Comparison of ENCODE assay signal across 14 cellular contexts in genomic region chr17:82545071-82545462, GRCh38. TPM values are rescaled to one million over a fixed set of nuclear protein-coding genes. Genes with fewer than 3 reads are reported as not detected.
DNase-seq lines count a peak whose midpoint lies in the region; ATAC-seq and TF ChIP-seq lines count a peak whose summit lies in the region.
"Had no signal": no experiment of that assay in that cellular context is flagged by ENCODE, and none has a peak within 500 bp of the region (broad histone marks: within the 10 kb centered on the region; RNA-seq: fewer than 3 reads in every experiment).

No MANE protein-coding gene starts in this region.

- H3K27me3 Mint-ChIP-seq in mesothelial cell of epicardium (ENCODE audit: low read depth) = no peaks in the 10 kb centered on the region
- H3K27me3 Mint-ChIP-seq: activated CD4-positive, alpha-beta T cell treated with anti-CD3 and anti-CD28 coated beads, Interleukin-2, amount 10 ng/mL, durations not matched to agents 24 days and 14 days; activated T-helper 17 cell treated with anti-CD3 and anti-CD28 coated beads, Interleukin-2, amount 50 U/mL, for 72 hours had no signal

- peaks cover 4% of the 10 kb centered on the region for H3K9me3 Mint-ChIP-seq in mesothelial cell of epicardium
- H3K9me3 Mint-ChIP-seq: activated CD4-positive, alpha-beta T cell treated with anti-CD3 and anti-CD28 coated beads, Interleukin-2, amount 10 ng/mL, durations not matched to agents 24 days and 14 days; activated T-helper 17 cell treated with anti-CD3 and anti-CD28 coated beads, Interleukin-2, amount 50 U/mL, for 72 hours had no signal

- no peak for TF ChIP-seq POLR2A in esophagus squamous epithelium (IDR thresholded peaks at IDR 0.05)
- TF ChIP-seq POLR2A in upper lobe of left lung (IDR thresholded peaks at IDR 0.05) = no peak

- H3K27me3 ChIP-seq in SJCRH30 (no peaks in the 10 kb centered on the region), esophagus squamous epithelium (no peaks in the 10 kb centered on the region), thoracic aorta (replicated peaks; ENCODE audit: insufficient read depth) (no peaks in the 10 kb centered on the region), upper lobe of left lung (no peaks in the 10 kb centered on the region)
- H3K27me3 ChIP-seq: BE2C had no signal

- DNase-seq in SJCRH30 (peak; percentile 73 to 75), esophagus squamous epithelium (lab: John Stamatoyannopoulos, UW) (no peak), mesothelial cell of epicardium (ENCODE audit: low spot score in 2 of 2, unreplicated experiment in 2 of 2) (peak in 1 of 2 experiments; percentile 30), thoracic aorta (ENCODE audit: low spot score) (no peak), NCI-H2171 (lab: John Stamatoyannopoulos, UW) (no peak), upper lobe of left lung (no peak), COLO668 (lab: John Stamatoyannopoulos, UW; ENCODE audit: unreplicated experiment) (no peak)
- no peak for DNase-seq in activated CD4-positive, alpha-beta T cell treated with anti-CD3 and anti-CD28 coated beads, Interleukin-2, amount 50 U/mL, for 4 hours
- DNase-seq: activated CD4-positive, alpha-beta T cell treated with anti-CD3 and anti-CD28 coated beads, Interleukin-2, amount 10 ng/mL, durations not matched to agents 24 days and 14 days; NCI-H1048; NCI-H510A treated with DMSO at 0.1 percent for 48 hours; occipital lobe had no signal

- H3K27ac ChIP-seq in SJCRH30 (peak overlapping the region; percentile 1; the same call in 1 of the 2 replicates), esophagus squamous epithelium (peak overlapping the region in 3 of 4 donors; percentile 9 to 67 (median 64)), thoracic aorta (peak overlapping the region; percentile 69 to 79), upper lobe of left lung (peak overlapping the region in 1 of 4 donors; percentile 63)

- peak overlapping the region; percentile 97 for H3K27ac Mint-ChIP-seq in mesothelial cell of epicardium
- H3K27ac Mint-ChIP-seq: activated CD4-positive, alpha-beta T cell treated with anti-CD3 and anti-CD28 coated beads, Interleukin-2, amount 10 ng/mL, durations not matched to agents 24 days and 14 days; activated T-helper 17 cell treated with anti-CD3 and anti-CD28 coated beads, Interleukin-2, amount 50 U/mL, for 72 hours had no signal

- H3K4me1 ChIP-seq in SJCRH30 (peaks cover 28% of the 10 kb centered on the region), esophagus squamous epithelium (peaks cover 22 to 78% (median 27%) of the 10 kb centered on the region in 3 donors), thoracic aorta (ENCODE audit: control insufficient read depth in 1 of 2, low read depth in 2 of 2) (peaks cover 11 to 32% of the 10 kb centered on the region in 2 donors), upper lobe of left lung (peaks cover 27 to 67% (median 36%) of the 10 kb centered on the region in 4 donors)

- H3K9me3 ChIP-seq in SJCRH30 (replicated peaks) (no peaks in the 10 kb centered on the region), esophagus squamous epithelium (no peaks in the 10 kb centered on the region), thoracic aorta (no peaks in the 10 kb centered on the region), upper lobe of left lung (no peaks in the 10 kb centered on the region)
- H3K9me3 ChIP-seq: BE2C had no signal

- no peak for TF ChIP-seq CTCF in esophagus squamous epithelium (IDR thresholded peaks at IDR 0.05)
- no peak for TF ChIP-seq CTCF in mesothelial cell of epicardium (IDR thresholded peaks at IDR 0.05; ENCODE audit: unreplicated experiment)
- TF ChIP-seq CTCF in thoracic aorta (IDR thresholded peaks at IDR 0.05) = no peak
- TF ChIP-seq CTCF in upper lobe of left lung (IDR thresholded peaks at IDR 0.05) = no peak

- no peak for ATAC-seq in thoracic aorta (ENCODE audit: insufficient number of reproducible peaks, low FRiP score, low read depth)
- no peak for ATAC-seq in upper lobe of left lung (ENCODE audit: low FRiP score in 2 of 2)
- ATAC-seq: activated T-helper 17 cell treated with anti-CD3 and anti-CD28 coated beads, Interleukin-2, amount 50 U/mL, for 72 hours had no signal

- H3K4me3 ChIP-seq in SJCRH30 = peak overlapping the region; percentile 9; the same call in 1 of the 2 replicates
- H3K4me3 ChIP-seq in esophagus squamous epithelium = peak overlapping the region in 3 of 4 donors; percentile 3 to 20 (median 9)
- peak overlapping the region; percentile 62 for H3K4me3 ChIP-seq in thoracic aorta
- H3K4me3 ChIP-seq in upper lobe of left lung = no peak overlapping the region

- intact Hi-C loops in esophagus squamous epithelium (cut with DNase I) = no loop called here

- peak overlapping the region; percentile 31 for H3K4me3 Mint-ChIP-seq in mesothelial cell of epicardium
- H3K4me3 Mint-ChIP-seq: activated CD4-positive, alpha-beta T cell treated with anti-CD3 and anti-CD28 coated beads, Interleukin-2, amount 10 ng/mL, durations not matched to agents 24 days and 14 days; activated T-helper 17 cell treated with anti-CD3 and anti-CD28 coated beads, Interleukin-2, amount 50 U/mL, for 72 hours had no signal

- H3K36me3 Mint-ChIP-seq in mesothelial cell of epicardium = peaks cover 8% of the 10 kb centered on the region

- WGBS in esophagus squamous epithelium, 2 donors = 74 to 75% methylated on average over 8 of the region's 8 CpGs
- WGBS in upper lobe of left lung, 2 donors = 65 to 68% methylated on average over 8 of the region's 8 CpGs

- H3K4me1 Mint-ChIP-seq in mesothelial cell of epicardium = peaks cover 33% of the 10 kb centered on the region

- H3K36me3 ChIP-seq in SJCRH30 (peaks cover 2% of the 10 kb centered on the region; the same call in 1 of the 2 replicates), esophagus squamous epithelium (no peaks in the 10 kb centered on the region), thoracic aorta (no peaks in the 10 kb centered on the region), upper lobe of left lung (no peaks in the 10 kb centered on the region)

- TF ChIP-seq EP300 in upper lobe of left lung (IDR thresholded peaks at IDR 0.05) = no peak

RNA-seq across cellular contexts. Expression of gene FOXK2, which starts 25.5 kb away (rescaled TPM):
- total RNA-seq in SJCRH30 (2014; rRNA removed; shearing (Covaris generic)) = 87.6 and 95.0 TPM in 2 replicates
- total RNA-seq in esophagus squamous epithelium (10 to 100 TPM; 26.3 to 38.2 (median 34.5) TPM), mesothelial cell of epicardium (88.3 to 92.0 TPM (median 91.7 TPM) in 3 replicates), thoracic aorta (10 to 100 TPM; 34.8 to 85.1 TPM), upper lobe of left lung (10 to 100 TPM; 50.8 to 92.7 (median 58.9) TPM)

Comparison
In these comparisons a context has a peak if more than half of its experiments do, and no peak if none do; other contexts are left out.
1. DNase-seq: peak in SJCRH30 (2 of 2); none in esophagus squamous epithelium (single experiment), thoracic aorta (single experiment), NCI-H2171 (single experiment), upper lobe of left lung (0 of 2), COLO668 (single experiment) and activated CD4-positive, alpha-beta T cell treated with anti-CD3 and anti-CD28 coated beads, Interleukin-2, amount 50 U/mL, for 4 hours (0 of 2).
2. H3K4me3 ChIP-seq: peak in SJCRH30 (single experiment), esophagus squamous epithelium (3 of 4) and thoracic aorta (single experiment); none in upper lobe of left lung (0 of 4).